In the genomic region with DNA sequence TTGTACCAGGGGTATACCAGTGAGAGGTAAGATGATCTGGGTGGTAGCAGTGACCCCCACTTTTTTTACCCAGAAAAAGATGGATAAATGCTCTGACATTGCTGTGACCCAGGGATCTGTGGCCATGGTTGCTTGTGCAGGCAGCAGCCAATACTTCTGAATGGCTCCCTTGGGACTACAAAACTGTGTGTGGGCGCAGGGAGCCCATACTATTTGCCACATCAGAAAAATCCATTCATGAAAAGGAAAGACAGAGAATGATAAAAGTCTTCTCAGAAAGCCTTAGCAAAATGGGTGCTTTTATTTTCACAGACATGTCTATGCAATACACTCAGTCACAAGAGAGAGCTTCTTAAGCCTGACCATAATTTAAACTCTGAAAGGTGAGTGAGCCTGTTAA, we compare ENCODE assay signal across 13 cellular contexts. TPM values are rescaled to one million over a fixed set of nuclear protein-coding genes. Genes with fewer than 3 reads are reported as not detected.
"Had no signal": no experiment of that assay in that cellular context is flagged by ENCODE, and none has a peak within 500 bp of the region (broad histone marks: within the 10 kb centered on the region; RNA-seq: fewer than 3 reads in every experiment).

No MANE protein-coding gene starts in this region.

- H3K36me3 ChIP-seq: HAP-1 had no signal

- H2AFZ ChIP-seq: GM23248 had no signal

- ATAC-seq: HCT116, K562 had no signal

- DNase-seq: GM23248, GOT3, H7, HFFc6, IMR-90, Kasumi-1, KG1 had no signal

- H3K27ac ChIP-seq: GM23248 had no signal

- H3K4me3 ChIP-seq: GM23248, HAP-1, K562 had no signal

- H3K9ac ChIP-seq: GM23248 had no signal

- H3K9me3 ChIP-seq: HAP-1 had no signal

- H3K4me1 ChIP-seq: HAP-1 had no signal

- FAIRE-seq: HTR-8/SVneo, K562 had no signal

RNA-seq across cellular contexts. Expression of a gene that starts 37.3 kb away (rescaled TPM):
- total RNA-seq: GM23248, H4, H7, HFFc6, HT-29, IMR-90 had no signal
- polyA plus RNA-seq: IMR-90, K562 had no signal
